8 cellular contexts compared by ENCODE assay signal in genomic region chr4:122151982-122152698, GRCh38. TPM values are rescaled to one million over a fixed set of nuclear protein-coding genes. Genes with fewer than 3 reads are reported as not detected.
DNase-seq lines count a peak whose midpoint lies in the region; FAIRE-seq and TF ChIP-seq lines count a peak whose summit lies in the region.

Gene BLTP1, plus strand, starts transcription at chr4:122152331. Its CDS starts 18,317 bp downstream, at chr4:122170648.

- peak within 1 kb of the TSS; percentile 94 for H3K14ac ChIP-seq in neuronal stem cell (ENCODE audit: low read length)

- peak within 1 kb of the TSS; percentile 17 for H3K4ac ChIP-seq in neuronal stem cell (ENCODE audit: low read length)

- TF ChIP-seq CTCF in Loucy (conservative IDR thresholded peaks at IDR 0.05; ENCODE audit: low read length) (no peak), subcutaneous adipose tissue (IDR thresholded peaks at IDR 0.05; ENCODE audit: low read depth) (no peak)

- H2BK12ac ChIP-seq in neuronal stem cell (ENCODE audit: low read length), result no peak within 1 kb of the TSS

- peak within 1 kb of the TSS; percentile 98 for H3K23ac ChIP-seq in neuronal stem cell (ENCODE audit: low read depth, low read length, poor library complexity)

- no CpG with 5 or more reads among the region's 50 CpGs for WGBS in neuronal stem cell (ENCODE audit: extremely low coverage in 2 of 2, insufficient read length in 2 of 2, insufficient replicate concordance in 1 of 2), 2 donors

- H2AFZ ChIP-seq in Loucy (ENCODE audit: low read length) (peak within 1 kb of the TSS; percentile 97), neuronal stem cell (ENCODE audit: low read length) (peak within 1 kb of the TSS; percentile 96)

- H3K79me2 ChIP-seq in Loucy (ENCODE audit: insufficient read depth, low read length), result peaks cover 21% of the 10 kb centered on the region

- H3K27ac ChIP-seq in SJSA1, result peak within 1 kb of the TSS; percentile 51
- H3K27ac ChIP-seq in neuronal stem cell (replicated peaks; ENCODE audit: low read length), result peak within 1 kb of the TSS; percentile 71

- H4K8ac ChIP-seq in neuronal stem cell (ENCODE audit: low read depth, low read length), result peak within 1 kb of the TSS; percentile 96

- H4K20me1 ChIP-seq in Loucy (ENCODE audit: insufficient read depth, low read length, poor library complexity, severe bottlenecking), result peaks cover 13% of the 10 kb centered on the region

- H2AK5ac ChIP-seq in neuronal stem cell (ENCODE audit: low read depth, low read length), result no peak within 1 kb of the TSS

- no peak within 1 kb of the TSS for H2BK120ac ChIP-seq in neuronal stem cell (ENCODE audit: low read depth, low read length)

- H3K36me3 ChIP-seq in ES-I3 (ENCODE audit: insufficient read depth, low read length) (no peaks in the 10 kb centered on the region), Loucy (ENCODE audit: insufficient read depth, low read length) (no peaks in the 10 kb centered on the region), SJSA1 (peaks cover 14% of the 10 kb centered on the region), neuronal stem cell (replicated peaks in 1 of 2; ENCODE audit: control insufficient read depth in 2 of 2, insufficient read depth in 2 of 2, low read length in 2 of 2) (peaks cover 0 to 24% of the 10 kb centered on the region in 2 donors)

- H3K9ac ChIP-seq in ES-I3 (ENCODE audit: low read depth, low read length), result peak within 1 kb of the TSS; percentile 65
- H3K9ac ChIP-seq in Loucy (ENCODE audit: low read depth, low read length, poor library complexity, severe bottlenecking), result peak within 1 kb of the TSS; percentile 80
- H3K9ac ChIP-seq in neuronal stem cell (ENCODE audit: low read depth, low read length, poor library complexity), result peak within 1 kb of the TSS; percentile 99

- DNase-seq in H54 (ENCODE audit: insufficient read length, low spot score), result peak; percentile 59
- peak; percentile 82 to 85 for DNase-seq in SJSA1 (ENCODE audit: low read depth in 1 of 2, low spot score in 2 of 2)
- DNase-seq in activated naive CD4-positive, alpha-beta T cell treated with Interleukin-2 at 50 U/mL for 16 hours, result peak; percentile 90
- peak; percentile 89 to 90 for DNase-seq in frontal cortex (ENCODE audit: low spot score in 2 of 2)
- peak; percentile 81 for DNase-seq in neuronal stem cell (ENCODE audit: low spot score)

- H3K27me3 ChIP-seq in Loucy (ENCODE audit: insufficient read depth, low read length, poor library complexity, severe bottlenecking), result no peaks in the 10 kb centered on the region
- H3K27me3 ChIP-seq in SJSA1 (replicated peaks), result no peaks in the 10 kb centered on the region
- no peaks in the 10 kb centered on the region for H3K27me3 ChIP-seq in neuronal stem cell (ENCODE audit: control insufficient read depth in 3 of 3, insufficient read depth in 3 of 3, low read depth in 1 of 3, low read length in 3 of 3)

- no peaks in the 10 kb centered on the region for H3K9me3 ChIP-seq in ES-I3 (ENCODE audit: control insufficient read depth, insufficient read depth, low read length)
- H3K9me3 ChIP-seq in Loucy (ENCODE audit: insufficient read depth, low read depth, low read length), result no peaks in the 10 kb centered on the region
- H3K9me3 ChIP-seq in SJSA1 (replicated peaks), result no peaks in the 10 kb centered on the region
- H3K9me3 ChIP-seq in neuronal stem cell (replicated peaks in 1 of 2; ENCODE audit: control insufficient read depth in 2 of 2, insufficient read depth in 1 of 2, low read depth in 1 of 2, low read length in 2 of 2), result peaks cover 0 to 5% of the 10 kb centered on the region in 2 donors

- no peak within 1 kb of the TSS for H4K91ac ChIP-seq in neuronal stem cell (ENCODE audit: low read depth, low read length, poor library complexity)

- H2BK5ac ChIP-seq in neuronal stem cell (ENCODE audit: low read length), result no peak within 1 kb of the TSS

- H3K4me2 ChIP-seq in Loucy (ENCODE audit: low read depth, low read length, poor library complexity, severe bottlenecking) (peak within 1 kb of the TSS; percentile 80), neuronal stem cell (ENCODE audit: insufficient read depth, low read length, poor library complexity, severe bottlenecking) (peak within 1 kb of the TSS; percentile 78)

- no peaks in the 10 kb centered on the region for H3K9me2 ChIP-seq in Loucy (replicated peaks; ENCODE audit: low read depth, low read length)

- H3K4me3 ChIP-seq in Loucy (ENCODE audit: low read length, poor library complexity, severe bottlenecking) (peak within 1 kb of the TSS; percentile 83), SJSA1 (peak within 1 kb of the TSS; percentile 75), neuronal stem cell (ENCODE audit: low read length in 2 of 2) (peak within 1 kb of the TSS; percentile 91 to 95)

- H3K18ac ChIP-seq in neuronal stem cell (ENCODE audit: low read length), result peak within 1 kb of the TSS; percentile 97

- peak; percentile 79 for TF ChIP-seq POLR2A in H54 (IDR thresholded peaks at IDR 0.05; ENCODE audit: low read depth, low read length)

- H3K4me1 ChIP-seq in ES-I3 (ENCODE audit: insufficient read depth, low read length), result no peaks in the 10 kb centered on the region
- peaks cover 42% of the 10 kb centered on the region for H3K4me1 ChIP-seq in Loucy (ENCODE audit: insufficient read depth, low read length, poor library complexity, severe bottlenecking)
- peaks cover 10% of the 10 kb centered on the region for H3K4me1 ChIP-seq in SJSA1 (replicated peaks)
- H3K4me1 ChIP-seq in neuronal stem cell (ENCODE audit: control insufficient read depth in 2 of 2, insufficient read depth in 1 of 2, low read depth in 1 of 2, low read length in 2 of 2), result peaks cover 2 to 3% of the 10 kb centered on the region in 2 donors

- H3F3A ChIP-seq in Loucy (ENCODE audit: low read depth), result no peaks in the 10 kb centered on the region

- H3K79me1 ChIP-seq in neuronal stem cell (ENCODE audit: low read depth, low read length), result peaks cover 2% of the 10 kb centered on the region

- H2BK15ac ChIP-seq in neuronal stem cell (ENCODE audit: low read length), result no peak within 1 kb of the TSS

- FAIRE-seq in H54 (lab: Jason Lieb, UNC) (peak; percentile 53), frontal cortex (lab: Jason Lieb, UNC) (no peak)

RNA-seq across cellular contexts. Expression of gene BLTP1, which starts in this region (rescaled TPM):
- total RNA-seq in SJSA1 (2014; rRNA removed; shearing (Covaris generic)), result 31.9 and 35.6 TPM in 2 replicates
- total RNA-seq in frontal cortex (133 TPM), subcutaneous adipose tissue (100 to 1,000 TPM; 169 to 178 (median 173) TPM)
- polyA plus RNA-seq in neuronal stem cell (2013, experiment 1 of 2), result 15.1 TPM
- 15.9 TPM for polyA plus RNA-seq in neuronal stem cell (2013, experiment 2 of 2)

Comparison
In these comparisons a context has a peak if more than half of its experiments do, and no peak if none do; other contexts are left out.
1. Peak in every context shown above with its lines: DNase-seq, H3K4me3 ChIP-seq and H3K27ac ChIP-seq.